Comparison of ENCODE assay signal across 13 cellular contexts in the genomic region with DNA sequence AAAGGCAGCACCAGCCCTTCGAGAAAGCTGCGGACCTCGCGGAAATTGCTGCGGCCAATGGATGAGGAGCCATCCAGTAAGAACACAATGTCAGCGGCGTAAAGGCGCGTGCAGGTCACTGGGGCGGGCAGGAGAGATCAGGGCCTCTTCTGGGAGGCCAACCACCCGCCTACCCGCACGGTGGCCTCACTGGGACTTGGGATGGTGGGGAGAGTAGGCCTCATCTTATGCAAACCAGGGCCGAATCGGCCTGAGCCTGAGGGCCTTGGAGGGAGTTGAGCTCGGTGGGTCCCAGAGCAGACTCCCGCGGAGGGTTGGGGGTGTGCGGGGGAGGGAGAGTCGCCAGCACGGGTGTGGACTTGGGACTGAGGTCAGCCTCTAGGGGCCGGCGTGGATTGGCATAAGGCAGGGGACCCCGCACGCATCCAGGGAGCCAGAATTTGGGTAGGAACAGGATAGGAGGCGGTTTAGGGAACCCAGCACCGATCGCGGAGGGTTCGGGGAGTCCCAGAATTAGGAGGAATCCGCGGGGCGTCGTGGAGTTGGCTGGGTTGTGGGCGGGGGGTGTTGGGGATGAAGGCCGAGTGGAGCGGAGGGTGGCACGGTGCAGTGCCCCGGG. TPM values are rescaled to one million over a fixed set of nuclear protein-coding genes. Genes with fewer than 3 reads are reported as not detected.
DNase-seq lines count a peak whose midpoint lies in the region; ATAC-seq, FAIRE-seq and TF ChIP-seq lines count a peak whose summit lies in the region.
"Had no signal": no experiment of that assay in that cellular context is flagged by ENCODE, and none has a peak within 500 bp of the region (broad histone marks: within the 10 kb centered on the region; RNA-seq: fewer than 3 reads in every experiment).

No MANE protein-coding gene starts in this region.

- peak overlapping the region; percentile 30 for H3K4me3 Mint-ChIP-seq in stimulated activated effector memory CD8-positive, alpha-beta T cell treated with anti-CD3 and anti-CD28 coated beads, Interleukin-12 subunit alpha, Interleukin-12 subunit beta, amount 100 ng/mL, for 72 hours
- H3K4me3 Mint-ChIP-seq: activated CD4-positive, alpha-beta T cell treated with anti-CD3 and anti-CD28 coated beads for 36 hours had no signal

- no peak overlapping the region for H3K27ac ChIP-seq in MM.1S (ENCODE audit: low read length)

- H3K27me3 ChIP-seq in MM.1S (replicated peaks; ENCODE audit: insufficient read depth, low read length): peaks cover 51% of the 10 kb centered on the region

- H3K36me3 ChIP-seq in MM.1S (replicated peaks; ENCODE audit: insufficient read depth, low read length): no peaks in the 10 kb centered on the region

- ATAC-seq in stimulated activated effector memory CD8-positive, alpha-beta T cell treated with anti-CD3 and anti-CD28 coated beads, Interleukin-12 subunit alpha, Interleukin-12 subunit beta, amount 100 ng/mL, for 72 hours: no peak
- ATAC-seq in activated naive CD4-positive, alpha-beta T cell treated with anti-CD3 and anti-CD28 coated beads, Interleukin-2, amount 50 U/mL, for 72 hours: no peak

- DNase-seq in H54 (ENCODE audit: insufficient read length, low spot score) (no peak), astrocyte of the hippocampus (ENCODE audit: low read depth, low spot score) (peak; percentile 33), MM.1S (no peak), DMS153 treated with DMSO at 0.1 percent for 48 hours (lab: John Stamatoyannopoulos, UW; ENCODE audit: unreplicated experiment) (no peak)
- DNase-seq in stimulated activated effector memory CD8-positive, alpha-beta T cell treated with anti-CD3 and anti-CD28 coated beads, Interleukin-12 subunit alpha, Interleukin-12 subunit beta, amount 100 ng/mL, for 72 hours (ENCODE audit: low spot score in 2 of 2): no peak
- no peak for DNase-seq in stimulated activated CD4-positive, alpha-beta T cell treated with anti-CD3 and anti-CD28 coated beads, Interleukin-4, amount 100 ng/mL, for 1 hour
- DNase-seq in activated naive CD4-positive, alpha-beta T cell treated with anti-CD3 and anti-CD28 coated beads, Interleukin-2, amount 50 U/mL, for 72 hours (ENCODE audit: low spot score in 2 of 2): no peak
- DNase-seq: activated CD4-positive, alpha-beta T cell treated with anti-CD3 and anti-CD28 coated beads for 36 hours; cerebellar nuclear complex; NCI-H510A treated with DMSO at 0.1 percent for 48 hours had no signal

- no peak overlapping the region for H3K27ac Mint-ChIP-seq in stimulated activated effector memory CD8-positive, alpha-beta T cell treated with anti-CD3 and anti-CD28 coated beads, Interleukin-12 subunit alpha, Interleukin-12 subunit beta, amount 100 ng/mL, for 72 hours
- no peak overlapping the region for H3K27ac Mint-ChIP-seq in activated naive CD4-positive, alpha-beta T cell treated with anti-CD3 and anti-CD28 coated beads, Interleukin-2, amount 50 U/mL, for 72 hours
- H3K27ac Mint-ChIP-seq: activated CD4-positive, alpha-beta T cell treated with anti-CD3 and anti-CD28 coated beads for 36 hours had no signal

- no peaks in the 10 kb centered on the region for H3K79me2 ChIP-seq in MM.1S (ENCODE audit: low read length)

- no peak overlapping the region for H2AFZ ChIP-seq in MM.1S (ENCODE audit: low read length)

- H3K4me1 Mint-ChIP-seq in stimulated activated effector memory CD8-positive, alpha-beta T cell treated with anti-CD3 and anti-CD28 coated beads, Interleukin-12 subunit alpha, Interleukin-12 subunit beta, amount 100 ng/mL, for 72 hours: peaks cover 24% of the 10 kb centered on the region
- H3K4me1 Mint-ChIP-seq: activated CD4-positive, alpha-beta T cell treated with anti-CD3 and anti-CD28 coated beads for 36 hours had no signal

- H3K9me2 ChIP-seq in MM.1S (replicated peaks; ENCODE audit: insufficient read depth, low read length): no peaks in the 10 kb centered on the region

- no peak overlapping the region for H3K9ac ChIP-seq in MM.1S (ENCODE audit: low read length)

- 0 out of 2 replicates have a peak, but pooled peaks have one; percentile 17 for TF ChIP-seq POLR2A in H54 (IDR thresholded peaks at IDR 0.05; ENCODE audit: low read depth, low read length)

- no peaks in the 10 kb centered on the region for H3K9me3 ChIP-seq in MM.1S (replicated peaks; ENCODE audit: insufficient read depth, low read length)

- no peaks in the 10 kb centered on the region for H3K9me3 Mint-ChIP-seq in stimulated activated effector memory CD8-positive, alpha-beta T cell treated with anti-CD3 and anti-CD28 coated beads, Interleukin-12 subunit alpha, Interleukin-12 subunit beta, amount 100 ng/mL, for 72 hours
- H3K9me3 Mint-ChIP-seq in activated naive CD4-positive, alpha-beta T cell treated with anti-CD3 and anti-CD28 coated beads, Interleukin-2, amount 50 U/mL, for 72 hours: no peaks in the 10 kb centered on the region

- no peak for TF ChIP-seq CTCF in MM.1S (IDR thresholded peaks at IDR 0.05; ENCODE audit: low read length)

- H4K20me1 ChIP-seq in MM.1S (ENCODE audit: insufficient read depth, low read length): no peaks in the 10 kb centered on the region

- H3K4me3 ChIP-seq in iPS-11a (ENCODE audit: low read depth, low read length) (peak overlapping the region; percentile 47), MM.1S (ENCODE audit: low read length) (no peak overlapping the region)

- H3K4me2 ChIP-seq in MM.1S (ENCODE audit: low read depth, low read length): no peak overlapping the region

- H3K36me3 Mint-ChIP-seq in stimulated activated effector memory CD8-positive, alpha-beta T cell treated with anti-CD3 and anti-CD28 coated beads, Interleukin-12 subunit alpha, Interleukin-12 subunit beta, amount 100 ng/mL, for 72 hours: peaks cover 26% of the 10 kb centered on the region
- H3K36me3 Mint-ChIP-seq in activated naive CD4-positive, alpha-beta T cell treated with anti-CD3 and anti-CD28 coated beads, Interleukin-2, amount 50 U/mL, for 72 hours: no peaks in the 10 kb centered on the region

- H3K4me1 ChIP-seq in MM.1S (ENCODE audit: low read length): no peaks in the 10 kb centered on the region

- FAIRE-seq in H54 (lab: Jason Lieb, UNC): no peak
- FAIRE-seq: GM12891 had no signal

- no peaks in the 10 kb centered on the region for H3F3A ChIP-seq in MM.1S (ENCODE audit: insufficient read depth, low read length)

RNA-seq across cellular contexts. Expression of gene COL7A1, which starts 0.6 kb away (rescaled TPM):
- 1 to 10 TPM; 3.2 to 5.5 TPM for total RNA-seq in activated naive CD4-positive, alpha-beta T cell treated with anti-CD3 and anti-CD28 coated beads, Interleukin-2, amount 50 U/mL, for 72 hours

RNA-seq across cellular contexts. Expression of gene UQCRC1, which starts 14.9 kb away (rescaled TPM):
- total RNA-seq in activated naive CD4-positive, alpha-beta T cell treated with anti-CD3 and anti-CD28 coated beads, Interleukin-2, amount 50 U/mL, for 72 hours: 100 to 1,000 TPM; 257 to 269 TPM

RNA-seq across cellular contexts. Expression of gene TMEM89, which starts 27.0 kb away (rescaled TPM):
- under 1 TPM in 1 of 2 donors, not detected in 1; 0.36 TPM for total RNA-seq in activated naive CD4-positive, alpha-beta T cell treated with anti-CD3 and anti-CD28 coated beads, Interleukin-2, amount 50 U/mL, for 72 hours
- total RNA-seq: myocyte had no signal

RNA-seq across cellular contexts. Expression of gene UCN2, which starts 31.0 kb away (rescaled TPM):
- total RNA-seq in activated naive CD4-positive, alpha-beta T cell treated with anti-CD3 and anti-CD28 coated beads, Interleukin-2, amount 50 U/mL, for 72 hours: under 1 TPM in 1 of 2 donors, not detected in 1; 0.21 TPM
- total RNA-seq: activated CD4-positive, alpha-beta T cell treated with anti-CD3 and anti-CD28 coated beads for 36 hours had no signal

RNA-seq across cellular contexts. Expression of gene PFKFB4, which starts 37.9 kb away (rescaled TPM):
- 100 to 1,000 TPM in 1 of 2 donors, 1 to 10 TPM in 1; 6.3 to 139 TPM for total RNA-seq in activated naive CD4-positive, alpha-beta T cell treated with anti-CD3 and anti-CD28 coated beads, Interleukin-2, amount 50 U/mL, for 72 hours
